In the genomic region with DNA sequence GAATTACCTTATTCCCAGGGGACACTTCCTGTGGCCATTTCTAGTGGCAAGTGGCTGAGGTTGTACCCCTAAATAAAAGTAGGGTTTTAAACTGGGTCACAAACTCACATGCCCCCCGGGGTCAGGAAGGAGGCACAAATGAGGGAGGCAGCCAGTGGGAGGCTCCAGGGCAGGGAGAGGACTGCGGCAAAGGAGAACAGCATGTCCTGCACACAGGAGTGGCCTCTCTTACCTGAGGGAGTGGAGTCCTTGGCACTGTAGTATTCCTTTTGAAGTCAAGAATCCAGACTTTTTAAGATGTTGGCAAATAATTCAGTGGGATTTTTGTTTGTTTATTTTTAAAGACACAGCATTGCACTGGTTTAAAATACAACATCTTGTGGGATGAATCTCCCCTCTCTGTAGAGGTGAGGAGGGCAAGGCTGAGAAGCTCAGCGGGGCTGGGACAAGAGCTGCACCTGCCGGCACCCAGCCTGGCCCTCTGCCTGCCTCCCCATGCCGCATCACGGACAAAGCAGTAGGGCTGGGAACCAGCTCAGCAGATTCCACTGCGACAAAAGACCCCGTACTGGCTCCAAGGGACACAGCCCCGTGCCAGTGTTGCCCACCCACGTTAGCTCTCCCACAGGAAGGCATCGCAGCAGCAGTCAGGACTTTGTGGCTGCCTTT, we compare ENCODE assay signal across 1 cellular context.
TF ChIP-seq lines count a peak whose summit lies in the region.

No MANE protein-coding gene starts in this region.

TF ChIP-seq in GM23338, 12 proteins besides CTCF, POLR2A, EP300 and RAD21:
- TF ChIP-seq, protein P1, sequence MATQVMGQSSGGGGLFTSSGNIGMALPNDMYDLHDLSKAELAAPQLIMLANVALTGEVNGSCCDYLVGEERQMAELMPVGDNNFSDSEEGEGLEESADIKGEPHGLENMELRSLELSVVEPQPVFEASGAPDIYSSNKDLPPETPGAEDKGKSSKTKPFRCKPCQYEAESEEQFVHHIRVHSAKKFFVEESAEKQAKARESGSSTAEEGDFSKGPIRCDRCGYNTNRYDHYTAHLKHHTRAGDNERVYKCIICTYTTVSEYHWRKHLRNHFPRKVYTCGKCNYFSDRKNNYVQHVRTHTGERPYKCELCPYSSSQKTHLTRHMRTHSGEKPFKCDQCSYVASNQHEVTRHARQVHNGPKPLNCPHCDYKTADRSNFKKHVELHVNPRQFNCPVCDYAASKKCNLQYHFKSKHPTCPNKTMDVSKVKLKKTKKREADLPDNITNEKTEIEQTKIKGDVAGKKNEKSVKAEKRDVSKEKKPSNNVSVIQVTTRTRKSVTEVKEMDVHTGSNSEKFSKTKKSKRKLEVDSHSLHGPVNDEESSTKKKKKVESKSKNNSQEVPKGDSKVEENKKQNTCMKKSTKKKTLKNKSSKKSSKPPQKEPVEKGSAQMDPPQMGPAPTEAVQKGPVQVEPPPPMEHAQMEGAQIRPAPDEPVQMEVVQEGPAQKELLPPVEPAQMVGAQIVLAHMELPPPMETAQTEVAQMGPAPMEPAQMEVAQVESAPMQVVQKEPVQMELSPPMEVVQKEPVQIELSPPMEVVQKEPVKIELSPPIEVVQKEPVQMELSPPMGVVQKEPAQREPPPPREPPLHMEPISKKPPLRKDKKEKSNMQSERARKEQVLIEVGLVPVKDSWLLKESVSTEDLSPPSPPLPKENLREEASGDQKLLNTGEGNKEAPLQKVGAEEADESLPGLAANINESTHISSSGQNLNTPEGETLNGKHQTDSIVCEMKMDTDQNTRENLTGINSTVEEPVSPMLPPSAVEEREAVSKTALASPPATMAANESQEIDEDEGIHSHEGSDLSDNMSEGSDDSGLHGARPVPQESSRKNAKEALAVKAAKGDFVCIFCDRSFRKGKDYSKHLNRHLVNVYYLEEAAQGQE (IDR thresholded peaks at IDR 0.05; ENCODE audit: unreplicated experiment), result no peak
- TF ChIP-seq EZH2phosphoT487 (IDR thresholded peaks at IDR 0.05; ENCODE audit: unreplicated experiment), result no peak
- TF ChIP-seq CREB1 (CRISPR knock-in tag; IDR thresholded peaks at IDR 0.05; ENCODE audit: low read depth), result no peak
- no peak for TF ChIP-seq POLR2AphosphoS5 (IDR thresholded peaks at IDR 0.05; ENCODE audit: low read depth)
- TF ChIP-seq, protein P2, sequence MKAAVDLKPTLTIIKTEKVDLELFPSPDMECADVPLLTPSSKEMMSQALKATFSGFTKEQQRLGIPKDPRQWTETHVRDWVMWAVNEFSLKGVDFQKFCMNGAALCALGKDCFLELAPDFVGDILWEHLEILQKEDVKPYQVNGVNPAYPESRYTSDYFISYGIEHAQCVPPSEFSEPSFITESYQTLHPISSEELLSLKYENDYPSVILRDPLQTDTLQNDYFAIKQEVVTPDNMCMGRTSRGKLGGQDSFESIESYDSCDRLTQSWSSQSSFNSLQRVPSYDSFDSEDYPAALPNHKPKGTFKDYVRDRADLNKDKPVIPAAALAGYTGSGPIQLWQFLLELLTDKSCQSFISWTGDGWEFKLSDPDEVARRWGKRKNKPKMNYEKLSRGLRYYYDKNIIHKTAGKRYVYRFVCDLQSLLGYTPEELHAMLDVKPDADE (IDR thresholded peaks at IDR 0.05), result no peak
- TF ChIP-seq STAT1 (IDR thresholded peaks at IDR 0.05; ENCODE audit: unreplicated experiment), result no peak
- no peak for TF ChIP-seq JUNB (IDR thresholded peaks at IDR 0.05; ENCODE audit: unreplicated experiment)
- TF ChIP-seq ZNF114 (CRISPR knock-in tag; IDR thresholded peaks at IDR 0.05), result no peak
- TF ChIP-seq, protein P3, sequence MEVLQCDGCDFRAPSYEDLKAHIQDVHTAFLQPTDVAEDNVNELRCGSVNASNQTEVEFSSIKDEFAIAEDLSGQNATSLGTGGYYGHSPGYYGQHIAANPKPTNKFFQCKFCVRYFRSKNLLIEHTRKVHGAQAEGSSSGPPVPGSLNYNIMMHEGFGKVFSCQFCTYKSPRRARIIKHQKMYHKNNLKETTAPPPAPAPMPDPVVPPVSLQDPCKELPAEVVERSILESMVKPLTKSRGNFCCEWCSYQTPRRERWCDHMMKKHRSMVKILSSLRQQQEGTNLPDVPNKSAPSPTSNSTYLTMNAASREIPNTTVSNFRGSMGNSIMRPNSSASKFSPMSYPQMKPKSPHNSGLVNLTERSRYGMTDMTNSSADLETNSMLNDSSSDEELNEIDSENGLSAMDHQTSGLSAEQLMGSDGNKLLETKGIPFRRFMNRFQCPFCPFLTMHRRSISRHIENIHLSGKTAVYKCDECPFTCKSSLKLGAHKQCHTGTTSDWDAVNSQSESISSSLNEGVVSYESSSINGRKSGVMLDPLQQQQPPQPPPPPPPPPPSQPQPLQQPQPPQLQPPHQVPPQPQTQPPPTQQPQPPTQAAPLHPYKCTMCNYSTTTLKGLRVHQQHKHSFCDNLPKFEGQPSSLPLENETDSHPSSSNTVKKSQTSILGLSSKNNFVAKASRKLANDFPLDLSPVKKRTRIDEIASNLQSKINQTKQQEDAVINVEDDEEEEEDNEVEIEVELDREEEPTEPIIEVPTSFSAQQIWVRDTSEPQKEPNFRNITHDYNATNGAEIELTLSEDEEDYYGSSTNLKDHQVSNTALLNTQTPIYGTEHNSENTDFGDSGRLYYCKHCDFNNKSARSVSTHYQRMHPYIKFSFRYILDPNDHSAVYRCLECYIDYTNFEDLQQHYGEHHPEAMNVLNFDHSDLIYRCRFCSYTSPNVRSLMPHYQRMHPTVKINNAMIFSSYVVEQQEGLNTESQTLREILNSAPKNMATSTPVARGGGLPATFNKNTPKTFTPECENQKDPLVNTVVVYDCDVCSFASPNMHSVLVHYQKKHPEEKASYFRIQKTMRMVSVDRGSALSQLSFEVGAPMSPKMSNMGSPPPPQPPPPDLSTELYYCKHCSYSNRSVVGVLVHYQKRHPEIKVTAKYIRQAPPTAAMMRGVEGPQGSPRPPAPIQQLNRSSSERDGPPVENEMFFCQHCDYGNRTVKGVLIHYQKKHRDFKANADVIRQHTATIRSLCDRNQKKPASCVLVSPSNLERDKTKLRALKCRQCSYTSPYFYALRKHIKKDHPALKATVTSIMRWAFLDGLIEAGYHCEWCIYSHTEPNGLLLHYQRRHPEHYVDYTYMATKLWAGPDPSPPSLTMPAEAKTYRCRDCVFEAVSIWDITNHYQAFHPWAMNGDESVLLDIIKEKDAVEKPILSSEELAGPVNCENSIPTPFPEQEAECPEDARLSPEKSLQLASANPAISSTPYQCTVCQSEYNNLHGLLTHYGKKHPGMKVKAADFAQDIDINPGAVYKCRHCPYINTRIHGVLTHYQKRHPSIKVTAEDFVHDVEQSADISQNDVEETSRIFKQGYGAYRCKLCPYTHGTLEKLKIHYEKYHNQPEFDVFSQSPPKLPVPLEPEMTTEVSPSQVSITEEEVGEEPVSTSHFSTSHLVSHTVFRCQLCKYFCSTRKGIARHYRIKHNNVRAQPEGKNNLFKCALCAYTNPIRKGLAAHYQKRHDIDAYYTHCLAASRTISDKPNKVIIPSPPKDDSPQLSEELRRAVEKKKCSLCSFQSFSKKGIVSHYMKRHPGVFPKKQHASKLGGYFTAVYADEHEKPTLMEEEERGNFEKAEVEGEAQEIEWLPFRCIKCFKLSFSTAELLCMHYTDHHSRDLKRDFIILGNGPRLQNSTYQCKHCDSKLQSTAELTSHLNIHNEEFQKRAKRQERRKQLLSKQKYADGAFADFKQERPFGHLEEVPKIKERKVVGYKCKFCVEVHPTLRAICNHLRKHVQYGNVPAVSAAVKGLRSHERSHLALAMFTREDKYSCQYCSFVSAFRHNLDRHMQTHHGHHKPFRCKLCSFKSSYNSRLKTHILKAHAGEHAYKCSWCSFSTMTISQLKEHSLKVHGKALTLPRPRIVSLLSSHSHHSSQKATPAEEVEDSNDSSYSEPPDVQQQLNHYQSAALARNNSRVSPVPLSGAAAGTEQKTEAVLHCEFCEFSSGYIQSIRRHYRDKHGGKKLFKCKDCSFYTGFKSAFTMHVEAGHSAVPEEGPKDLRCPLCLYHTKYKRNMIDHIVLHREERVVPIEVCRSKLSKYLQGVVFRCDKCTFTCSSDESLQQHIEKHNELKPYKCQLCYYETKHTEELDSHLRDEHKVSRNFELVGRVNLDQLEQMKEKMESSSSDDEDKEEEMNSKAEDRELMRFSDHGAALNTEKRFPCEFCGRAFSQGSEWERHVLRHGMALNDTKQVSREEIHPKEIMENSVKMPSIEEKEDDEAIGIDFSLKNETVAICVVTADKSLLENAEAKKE (CRISPR knock-in tag; IDR thresholded peaks at IDR 0.05), result no peak
- TF ChIP-seq NANOG (IDR thresholded peaks at IDR 0.05; ENCODE audit: borderline replicate concordance), result no peak
